8 cellular contexts compared by ENCODE assay signal in genomic region chr9:95272830-95273229, GRCh38.
"Had no signal": no experiment of that assay in that cellular context is flagged by ENCODE, and none has a peak within 500 bp of the region (broad histone marks: within the 10 kb centered on the region; RNA-seq: fewer than 3 reads in every experiment).

No MANE protein-coding gene starts in this region.

- H3K9ac ChIP-seq: GM23248 had no signal

- H3K4me3 ChIP-seq: GM23248, K562 had no signal

- H3K27ac Mint-ChIP-seq: H9, HFFc6 had no signal

- ATAC-seq: K562 had no signal

- H3K27ac ChIP-seq: GM23248 had no signal

- H2AFZ ChIP-seq: GM23248 had no signal

- DNase-seq: GOT3, H9, HCEC 1CT, HFFc6, IMR-90, KG1 had no signal

- H3K4me3 Mint-ChIP-seq: H9, HFFc6 had no signal

- H3K9me3 Mint-ChIP-seq: HFFc6 had no signal
